ENCODE assay signal across 35 cellular contexts in genomic region chr20:50618537-50618936, GRCh38.
"Had no signal": no experiment of that assay in that cellular context is flagged by ENCODE, and none has a peak within 500 bp of the region (broad histone marks: within the 10 kb centered on the region; RNA-seq: fewer than 3 reads in every experiment).

No MANE protein-coding gene starts in this region.

- H3K27ac Mint-ChIP-seq: activated CD4-positive, alpha-beta memory T cell treated with anti-CD3 and anti-CD28 coated beads for 36 hours; activated CD4-positive, alpha-beta T cell treated with anti-CD3 and anti-CD28 coated beads for 36 hours; activated CD4-positive, alpha-beta T cell treated with anti-CD3 and anti-CD28 coated beads, Interleukin-2, amount 10 ng/mL, durations not matched to agents 24 days and 14 days; activated CD8-positive, alpha-beta memory T cell treated with anti-CD3 and anti-CD28 coated beads, Interleukin-2, amount 10 ng/mL, durations not matched to agents 7 days and 5 days; activated CD8-positive, alpha-beta T cell treated with anti-CD3 and anti-CD28 coated beads, Interleukin-2, amount 10 ng/mL, durations not matched to agents 7 days and 5 days; activated naive CD4-positive, alpha-beta T cell treated with anti-CD3 and anti-CD28 coated beads for 36 hours; activated naive CD4-positive, alpha-beta T cell treated with anti-CD3 and anti-CD28 coated beads, Interleukin-2, amount 50 U/mL, for 24 hours; activated naive CD8-positive, alpha-beta T cell treated with anti-CD3 and anti-CD28 coated beads for 36 hours; activated naive CD8-positive, alpha-beta T cell treated with anti-CD3 and anti-CD28 coated beads, Interleukin-2, amount 50 U/mL, for 24 hours; activated T-helper 1 cell treated with anti-CD3 and anti-CD28 coated beads, Interleukin-12 subunit alpha, Interleukin-12 subunit beta, Interleukin-2, Interleukin-4 antibody, amounts not matched to agents 30 ng/mL and 10 ng/mL and 1 ng/mL, durations not matched to agents 14 hours and 24 hours and 36 hours; activated T-helper 2 cell treated with anti-CD3 and anti-CD28 coated beads, Interferon-gamma antibody, Interleukin-2, Interleukin-4, amounts not matched to agents 10 μg/mL and 5 μg/mL and 100 μg/mL, durations not matched to agents 14 hours and 24 hours and 36 hours; brain; dendritic cell treated with granulocyte-macrophage colony-stimulating factor and Interleukin-4, amounts not matched to agents 40 ng/mL and 50 ng/mL, for 4 days had no signal

- H3K9me3 Mint-ChIP-seq: activated naive CD4-positive, alpha-beta T cell treated with anti-CD3 and anti-CD28 coated beads, Interleukin-2, amount 50 U/mL, for 24 hours; activated naive CD8-positive, alpha-beta T cell treated with anti-CD3 and anti-CD28 coated beads, Interleukin-2, amount 50 U/mL, for 24 hours had no signal

- H3K36me3 ChIP-seq: adrenal gland, breast epithelium, cardiac muscle cell, gastrocnemius medialis had no signal

- H3K4me3 Mint-ChIP-seq: activated CD4-positive, alpha-beta memory T cell treated with anti-CD3 and anti-CD28 coated beads for 36 hours; activated CD4-positive, alpha-beta T cell treated with anti-CD3 and anti-CD28 coated beads for 36 hours; activated CD4-positive, alpha-beta T cell treated with anti-CD3 and anti-CD28 coated beads, Interleukin-2, amount 10 ng/mL, durations not matched to agents 24 days and 14 days; activated CD8-positive, alpha-beta memory T cell treated with anti-CD3 and anti-CD28 coated beads, Interleukin-2, amount 10 ng/mL, durations not matched to agents 7 days and 5 days; activated CD8-positive, alpha-beta T cell treated with anti-CD3 and anti-CD28 coated beads, Interleukin-2, amount 10 ng/mL, durations not matched to agents 7 days and 5 days; activated naive CD4-positive, alpha-beta T cell treated with anti-CD3 and anti-CD28 coated beads for 36 hours; activated naive CD4-positive, alpha-beta T cell treated with anti-CD3 and anti-CD28 coated beads, Interleukin-2, amount 50 U/mL, for 24 hours; activated naive CD8-positive, alpha-beta T cell treated with anti-CD3 and anti-CD28 coated beads for 36 hours; activated naive CD8-positive, alpha-beta T cell treated with anti-CD3 and anti-CD28 coated beads, Interleukin-2, amount 50 U/mL, for 24 hours; activated T-helper 1 cell treated with anti-CD3 and anti-CD28 coated beads, Interleukin-12 subunit alpha, Interleukin-12 subunit beta, Interleukin-2, Interleukin-4 antibody, amounts not matched to agents 30 ng/mL and 10 ng/mL and 1 ng/mL, durations not matched to agents 14 hours and 24 hours and 36 hours; brain; dendritic cell treated with granulocyte-macrophage colony-stimulating factor and Interleukin-4, amounts not matched to agents 40 ng/mL and 50 ng/mL, for 4 days had no signal

- H3K27me3 ChIP-seq: adrenal gland, breast epithelium, cardiac muscle cell, dorsolateral prefrontal cortex, esophagus muscularis mucosa, foreskin keratinocyte, gastrocnemius medialis, heart left ventricle had no signal

- H3K36me3 Mint-ChIP-seq: activated CD4-positive, alpha-beta memory T cell treated with anti-CD3 and anti-CD28 coated beads for 36 hours; activated naive CD4-positive, alpha-beta T cell treated with anti-CD3 and anti-CD28 coated beads, Interleukin-2, amount 50 U/mL, for 24 hours; activated naive CD8-positive, alpha-beta T cell treated with anti-CD3 and anti-CD28 coated beads for 36 hours; brain had no signal

- H3K27ac ChIP-seq: adrenal gland, breast epithelium, cardiac muscle cell, coronary artery, dorsolateral prefrontal cortex, esophagus muscularis mucosa, foreskin keratinocyte, gastrocnemius medialis, heart left ventricle had no signal

- H3K4me3 ChIP-seq: adrenal gland, breast epithelium, cardiac muscle cell, coronary artery, dorsolateral prefrontal cortex, esophagus muscularis mucosa, gastrocnemius medialis, heart left ventricle had no signal

- H3K4me1 ChIP-seq: adrenal gland, breast epithelium, esophagus muscularis mucosa, foreskin keratinocyte, gastrocnemius medialis, heart left ventricle had no signal

- DNase-seq: activated CD4-positive, alpha-beta memory T cell treated with anti-CD3 and anti-CD28 coated beads for 36 hours; activated CD4-positive, alpha-beta T cell treated with anti-CD3 and anti-CD28 coated beads for 36 hours; activated CD4-positive, alpha-beta T cell treated with anti-CD3 and anti-CD28 coated beads, Interleukin-2, amount 10 ng/mL, durations not matched to agents 24 days and 14 days; activated CD4-positive, CD25-positive, alpha-beta regulatory T cell; activated CD4-positive, CD25-positive, alpha-beta regulatory T cell treated with anti-CD3 and anti-CD28 coated beads, Interleukin-2, amount 50 U/mL, for 72 hours; activated CD8-positive, alpha-beta memory T cell treated with anti-CD3 and anti-CD28 coated beads, Interleukin-2, amount 10 ng/mL, durations not matched to agents 7 days and 5 days; activated CD8-positive, alpha-beta memory T cell treated with anti-CD3 and anti-CD28 coated beads, Interleukin-2, amount 50 U/mL, for 4 hours; activated CD8-positive, alpha-beta T cell treated with anti-CD3 and anti-CD28 coated beads, Interleukin-2, amount 10 ng/mL, durations not matched to agents 7 days and 5 days; activated effector memory CD4-positive, alpha-beta T cell treated with anti-CD3 and anti-CD28 coated beads, Interleukin-2, amount 50 U/mL, for 16 hours; activated naive CD4-positive, alpha-beta T cell treated with anti-CD3 and anti-CD28 coated beads for 36 hours; activated naive CD8-positive, alpha-beta T cell treated with anti-CD3 and anti-CD28 coated beads for 36 hours; activated naive CD8-positive, alpha-beta T cell treated with anti-CD3 and anti-CD28 coated beads, Interleukin-2, amount 50 U/mL, for 24 hours; activated T-cell treated with anti-CD3 and anti-CD28 coated beads, Interleukin-2, amount 50 U/mL, for 1 hour; activated T-cell treated with anti-CD3 and anti-CD28 coated beads, Interleukin-2, amount 50 U/mL, for 48 hours; adrenal gland; amygdala; aorta; central memory CD4-positive, alpha-beta T cell; dorsolateral prefrontal cortex; effector memory CD4-positive, alpha-beta T cell; erythroblast; foreskin keratinocyte; gastrocnemius medialis; glutamatergic neuron; heart left ventricle; T-helper 2 cell had no signal

- H3K9me3 ChIP-seq: adrenal gland, gastrocnemius medialis had no signal

- H3K27me3 Mint-ChIP-seq: activated CD4-positive, alpha-beta memory T cell treated with anti-CD3 and anti-CD28 coated beads for 36 hours; activated CD4-positive, alpha-beta T cell treated with anti-CD3 and anti-CD28 coated beads for 36 hours; activated CD4-positive, alpha-beta T cell treated with anti-CD3 and anti-CD28 coated beads, Interleukin-2, amount 10 ng/mL, durations not matched to agents 24 days and 14 days; activated CD8-positive, alpha-beta memory T cell treated with anti-CD3 and anti-CD28 coated beads, Interleukin-2, amount 10 ng/mL, durations not matched to agents 7 days and 5 days; activated naive CD4-positive, alpha-beta T cell treated with anti-CD3 and anti-CD28 coated beads, Interleukin-2, amount 50 U/mL, for 24 hours; activated naive CD8-positive, alpha-beta T cell treated with anti-CD3 and anti-CD28 coated beads for 36 hours; activated naive CD8-positive, alpha-beta T cell treated with anti-CD3 and anti-CD28 coated beads, Interleukin-2, amount 50 U/mL, for 24 hours; dendritic cell treated with granulocyte-macrophage colony-stimulating factor and Interleukin-4, amounts not matched to agents 40 ng/mL and 50 ng/mL, for 4 days had no signal

- ATAC-seq: activated CD4-positive, alpha-beta T cell treated with anti-CD3 and anti-CD28 coated beads for 36 hours; activated CD8-positive, alpha-beta memory T cell treated with anti-CD3 and anti-CD28 coated beads, Interleukin-2, amount 10 ng/mL, durations not matched to agents 7 days and 5 days; activated CD8-positive, alpha-beta T cell treated with anti-CD3 and anti-CD28 coated beads, Interleukin-2, amount 10 ng/mL, durations not matched to agents 7 days and 5 days; activated naive CD8-positive, alpha-beta T cell treated with anti-CD3 and anti-CD28 coated beads, Interleukin-2, amount 50 U/mL, for 24 hours; gastrocnemius medialis; heart left ventricle had no signal

- H3K4me1 Mint-ChIP-seq: activated CD4-positive, alpha-beta T cell treated with anti-CD3 and anti-CD28 coated beads for 36 hours; activated CD4-positive, alpha-beta T cell treated with anti-CD3 and anti-CD28 coated beads, Interleukin-2, amount 10 ng/mL, durations not matched to agents 24 days and 14 days; activated CD8-positive, alpha-beta memory T cell treated with anti-CD3 and anti-CD28 coated beads, Interleukin-2, amount 10 ng/mL, durations not matched to agents 7 days and 5 days; activated naive CD4-positive, alpha-beta T cell treated with anti-CD3 and anti-CD28 coated beads, Interleukin-2, amount 50 U/mL, for 24 hours; activated naive CD8-positive, alpha-beta T cell treated with anti-CD3 and anti-CD28 coated beads for 36 hours; activated naive CD8-positive, alpha-beta T cell treated with anti-CD3 and anti-CD28 coated beads, Interleukin-2, amount 50 U/mL, for 24 hours; brain had no signal
